In genomic region chr18:623760-624620, GRCh38 we compare ENCODE assay signal across 8 cellular contexts. TPM values are rescaled to one million over a fixed set of nuclear protein-coding genes. Genes with fewer than 3 reads are reported as not detected.
DNase-seq lines count a peak whose midpoint lies in the region; ATAC-seq and FAIRE-seq lines count a peak whose summit lies in the region.

No MANE protein-coding gene starts in this region.

- H3K36me3 Mint-ChIP-seq in activated T-cell treated with anti-CD3 and anti-CD28 coated beads, Interleukin-2, amount 50 U/mL, for 4 hours (ENCODE audit: insufficient read depth) = no peaks in the 10 kb centered on the region

- H4K91ac ChIP-seq in neuronal stem cell (ENCODE audit: low read depth, low read length, poor library complexity) = no peak overlapping the region

- H3K23ac ChIP-seq in neuronal stem cell (ENCODE audit: low read depth, low read length, poor library complexity) = no peak overlapping the region

- no peaks in the 10 kb centered on the region for H3K36me3 ChIP-seq in neuronal stem cell (replicated peaks in 1 of 2; ENCODE audit: control insufficient read depth in 2 of 2, insufficient read depth in 2 of 2, low read length in 2 of 2)

- no peak overlapping the region for H2AK5ac ChIP-seq in neuronal stem cell (ENCODE audit: low read depth, low read length)

- H3K79me1 ChIP-seq in neuronal stem cell (ENCODE audit: low read depth, low read length) = no peaks in the 10 kb centered on the region

- H2BK15ac ChIP-seq in neuronal stem cell (ENCODE audit: low read length) = no peak overlapping the region

- peaks cover 14% of the 10 kb centered on the region for H3K27me3 Mint-ChIP-seq in activated T-cell treated with anti-CD3 and anti-CD28 coated beads, Interleukin-2, amount 50 U/mL, for 4 hours (ENCODE audit: low read depth)

- ATAC-seq in activated T-cell treated with anti-CD3 and anti-CD28 coated beads, Interleukin-2, amount 50 U/mL, for 4 hours = peak; percentile 58 to 66

- no peak overlapping the region for H2BK5ac ChIP-seq in neuronal stem cell (ENCODE audit: low read length)

- no peak overlapping the region for H3K14ac ChIP-seq in neuronal stem cell (ENCODE audit: low read length)

- H2BK12ac ChIP-seq in neuronal stem cell (ENCODE audit: low read length) = no peak overlapping the region

- H3K4me3 Mint-ChIP-seq in activated T-cell treated with anti-CD3 and anti-CD28 coated beads, Interleukin-2, amount 50 U/mL, for 4 hours = no peak overlapping the region

- no peaks in the 10 kb centered on the region for H3K9me3 ChIP-seq in neuronal stem cell (replicated peaks in 1 of 2; ENCODE audit: control insufficient read depth in 2 of 2, insufficient read depth in 1 of 2, low read depth in 1 of 2, low read length in 2 of 2)

- FAIRE-seq in RCC 7860 (lab: Jason Lieb, UNC) = peak; percentile 20

- H3K18ac ChIP-seq in neuronal stem cell (ENCODE audit: low read length) = no peak overlapping the region

- WGBS in neuronal stem cell (ENCODE audit: extremely low coverage in 2 of 2, insufficient read length in 2 of 2, insufficient replicate concordance in 1 of 2), 2 donors = no CpG with 5 or more reads among the region's 11 CpGs

- H3K4ac ChIP-seq in neuronal stem cell (ENCODE audit: low read length) = no peak overlapping the region

- no peak overlapping the region for H2BK120ac ChIP-seq in neuronal stem cell (ENCODE audit: low read depth, low read length)

- no peaks in the 10 kb centered on the region for H3K4me1 Mint-ChIP-seq in activated T-cell treated with anti-CD3 and anti-CD28 coated beads, Interleukin-2, amount 50 U/mL, for 4 hours (ENCODE audit: low read depth)

- no peak overlapping the region for H3K4me3 ChIP-seq in neuronal stem cell (ENCODE audit: low read length in 2 of 2)

- no peak overlapping the region for H3K9ac ChIP-seq in neuronal stem cell (ENCODE audit: low read depth, low read length, poor library complexity)

- no peak overlapping the region for H3K27ac ChIP-seq in neuronal stem cell (replicated peaks; ENCODE audit: low read length)

- no peaks in the 10 kb centered on the region for H3K9me3 Mint-ChIP-seq in activated T-cell treated with anti-CD3 and anti-CD28 coated beads, Interleukin-2, amount 50 U/mL, for 4 hours

- DNase-seq in DMS 273 (lab: John Stamatoyannopoulos, UW; ENCODE audit: unreplicated experiment) (peak; percentile 82), DMS 273 treated with DMSO at 0.1 percent for 48 hours (lab: John Stamatoyannopoulos, UW) (no peak), HS-27A (ENCODE audit: low read depth) (peak; percentile 31), RCC 7860 (ENCODE audit: low spot score) (peak; percentile 32), fibroblast of peridontal ligament (ENCODE audit: extremely low read depth) (peak; percentile 81), neuronal stem cell (ENCODE audit: low spot score) (peak; percentile 43), superior temporal gyrus (ENCODE audit: extremely low spot score) (peak; percentile 89)
- DNase-seq in activated T-cell treated with anti-CD3 and anti-CD28 coated beads, Interleukin-2, amount 50 U/mL, for 4 hours = peak; percentile 64

- H3K4me1 ChIP-seq in neuronal stem cell (ENCODE audit: control insufficient read depth in 2 of 2, insufficient read depth in 1 of 2, low read depth in 1 of 2, low read length in 2 of 2) = no peaks in the 10 kb centered on the region

- peaks cover 0 to 2% (median 0%) of the 10 kb centered on the region in 3 experiments for H3K27me3 ChIP-seq in neuronal stem cell (ENCODE audit: control insufficient read depth in 3 of 3, insufficient read depth in 3 of 3, low read depth in 1 of 3, low read length in 3 of 3)

- peak overlapping the region; percentile 51 for H2AFZ ChIP-seq in neuronal stem cell (ENCODE audit: low read length)

- no peak overlapping the region for H3K4me2 ChIP-seq in neuronal stem cell (ENCODE audit: insufficient read depth, low read length, poor library complexity, severe bottlenecking)

- H4K8ac ChIP-seq in neuronal stem cell (ENCODE audit: low read depth, low read length) = no peak overlapping the region

RNA-seq across cellular contexts. Expression of gene CLUL1, which starts 27.2 kb away (rescaled TPM):
- total RNA-seq in activated T-cell treated with anti-CD3 and anti-CD28 coated beads, Interleukin-2, amount 50 U/mL, for 4 hours = not detected
- 0.14 TPM for polyA plus RNA-seq in neuronal stem cell (2013, experiment 1 of 2)
- 0.17 TPM for polyA plus RNA-seq in neuronal stem cell (2013, experiment 2 of 2)

RNA-seq across cellular contexts. Expression of gene TYMS, which starts 33.5 kb away (rescaled TPM):
- 10 to 100 TPM; 54.5 to 64.4 (median 58.2) TPM for total RNA-seq in activated T-cell treated with anti-CD3 and anti-CD28 coated beads, Interleukin-2, amount 50 U/mL, for 4 hours
- 117 TPM for polyA plus RNA-seq in neuronal stem cell (2013, experiment 1 of 2)
- 116 TPM for polyA plus RNA-seq in neuronal stem cell (2013, experiment 2 of 2)

RNA-seq across cellular contexts. Expression of gene CETN1, which starts 43.8 kb away (rescaled TPM):
- total RNA-seq in activated T-cell treated with anti-CD3 and anti-CD28 coated beads, Interleukin-2, amount 50 U/mL, for 4 hours = not detected
- not detected for polyA plus RNA-seq in neuronal stem cell (2013, experiment 1 of 2)
- not detected for polyA plus RNA-seq in neuronal stem cell (2013, experiment 2 of 2)
